In the genomic region with DNA sequence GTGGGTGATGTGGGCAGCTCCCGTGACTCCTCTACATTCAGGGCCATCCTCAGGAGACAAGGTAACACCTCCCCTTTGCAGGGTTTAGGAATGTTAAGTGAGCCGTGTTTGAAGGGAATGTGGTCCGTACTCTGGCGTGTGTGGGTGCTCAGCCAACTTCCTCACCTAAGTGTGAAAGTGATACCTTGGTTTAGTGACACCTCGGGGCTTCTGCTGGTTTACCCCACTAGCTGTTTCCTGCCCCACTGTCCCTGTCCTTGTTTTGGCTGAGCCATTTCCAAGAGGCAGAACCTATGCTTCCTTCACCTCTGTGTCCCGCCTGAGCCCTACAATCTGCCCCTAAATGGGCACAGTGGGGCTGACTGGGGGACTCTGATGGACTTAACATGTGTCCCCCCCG, we compare ENCODE assay signal across 18 cellular contexts. TPM values are rescaled to one million over a fixed set of nuclear protein-coding genes. Genes with fewer than 3 reads are reported as not detected.
"Had no signal": no experiment of that assay in that cellular context is flagged by ENCODE, and none has a peak within 500 bp of the region (broad histone marks: within the 10 kb centered on the region; RNA-seq: fewer than 3 reads in every experiment).

No MANE protein-coding gene starts in this region.

RNA-seq across cellular contexts. Expression of a gene that starts 12.3 kb away (rescaled TPM):
- total RNA-seq: activated CD4-positive, alpha-beta memory T cell treated with anti-CD3 and anti-CD28 coated beads, Interleukin-2, amount 10 ng/mL, durations not matched to agents 7 days and 5 days; activated CD4-positive, alpha-beta T cell treated with anti-CD3 and anti-CD28 coated beads, Interleukin-2, amount 10 ng/mL, durations not matched to agents 7 days and 5 days; activated naive CD4-positive, alpha-beta T cell treated with anti-CD3 and anti-CD28 coated beads, Interleukin-2, amount 50 U/mL, for 72 hours; adrenal gland; aorta; body of pancreas; cerebellum; gastrocnemius medialis; left lung; lower lobe of right lung; mononuclear cell; natural killer cell treated with Interleukin-12 subunit alpha and Interleukin-12 subunit beta and Interleukin-15 and Interleukin-18, amount 100 ng/mL, for 72 hours; omental fat pad; pulmonary artery endothelial cell; right atrium auricular region; smooth muscle cell; transverse colon; urinary bladder had no signal
